In the genomic region with DNA sequence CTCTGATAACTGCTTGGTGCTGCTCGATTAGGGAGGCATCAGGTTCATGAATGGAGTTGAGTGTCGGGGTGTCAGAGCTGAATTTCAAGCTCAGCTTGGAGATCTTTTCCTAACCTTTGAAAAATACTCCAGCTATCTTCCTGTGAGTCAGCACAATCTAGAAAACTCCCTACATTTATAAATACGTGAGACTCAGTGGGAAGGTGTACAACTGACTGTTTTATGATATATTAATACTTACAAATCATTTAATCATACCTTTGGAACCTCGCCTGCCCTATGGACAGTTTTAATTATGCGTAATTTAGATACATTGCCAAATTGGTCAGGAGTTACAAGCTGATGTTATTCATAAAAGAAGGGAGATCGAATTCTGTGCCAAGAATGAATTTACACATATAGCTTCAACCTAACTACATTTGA, we compare ENCODE assay signal across 8 cellular contexts. TPM values are rescaled to one million over a fixed set of nuclear protein-coding genes. Genes with fewer than 3 reads are reported as not detected.
DNase-seq lines count a peak whose midpoint lies in the region; ATAC-seq, FAIRE-seq and TF ChIP-seq lines count a peak whose summit lies in the region.

No MANE protein-coding gene starts in this region.

- peak overlapping the region; percentile 87 for H3K4me3 ChIP-seq in cardiac muscle cell
- peak overlapping the region; percentile 77 to 91 (median 89) for H3K4me3 ChIP-seq in thyroid gland (replicated peaks in 1 of 3)

- ATAC-seq in Right ventricle myocardium inferior = no peak
- no peak for ATAC-seq in activated naive CD8-positive, alpha-beta T cell treated with anti-CD3 and anti-CD28 coated beads, Interleukin-2, amount 10 ng/mL, durations not matched to agents 7 days and 5 days (ENCODE audit: low read depth)
- peak; percentile 23 for ATAC-seq in left colon

- no peak for TF ChIP-seq POLR2A in thyroid gland (IDR thresholded peaks at IDR 0.05)
- no peak for TF ChIP-seq POLR2A in GM12892 (IDR thresholded peaks at IDR 0.05; ENCODE audit: low read depth, low read length)

- H3K27me3 ChIP-seq in cardiac muscle cell (no peaks in the 10 kb centered on the region), thyroid gland (no peaks in the 10 kb centered on the region)

- intact Hi-C loops in Right ventricle myocardium inferior (cut with DNase I) (loop anchor here (10.0 kb wide), 1 partner anchor 542 kb away; the partner anchor contains the start of genes GOLT1B and RECQL), left colon (cut with DNase I, micrococcal nuclease) (no loop called here), thyroid gland (cut with DNase I) (no loop called here)

- WGBS in thyroid gland, 2 donors = 28 to 35% methylated on average over 6 of the region's 6 CpGs

- H3K36me3 Mint-ChIP-seq in activated naive CD8-positive, alpha-beta T cell treated with anti-CD3 and anti-CD28 coated beads, Interleukin-2, amount 10 ng/mL, durations not matched to agents 7 days and 5 days = peaks cover 13% of the 10 kb centered on the region

- peak overlapping the region; percentile 85 for H3K27ac Mint-ChIP-seq in activated naive CD8-positive, alpha-beta T cell treated with anti-CD3 and anti-CD28 coated beads, Interleukin-2, amount 10 ng/mL, durations not matched to agents 7 days and 5 days

- peak overlapping the region; percentile 95 for H3K4me3 Mint-ChIP-seq in activated naive CD8-positive, alpha-beta T cell treated with anti-CD3 and anti-CD28 coated beads, Interleukin-2, amount 10 ng/mL, durations not matched to agents 7 days and 5 days

- H3K4me1 ChIP-seq in cardiac muscle cell (ENCODE audit: low read depth) (no peaks in the 10 kb centered on the region), thyroid gland (peaks cover 4 to 14% of the 10 kb centered on the region in 2 donors)

- no peaks in the 10 kb centered on the region for H3K27me3 Mint-ChIP-seq in activated naive CD8-positive, alpha-beta T cell treated with anti-CD3 and anti-CD28 coated beads, Interleukin-2, amount 10 ng/mL, durations not matched to agents 7 days and 5 days

- POLR2A ChIA-PET in activated naive CD8-positive, alpha-beta T cell treated with anti-CD3 and anti-CD28 coated beads, Interleukin-2, amount 10 ng/mL, durations not matched to agents 7 days and 5 days (lab: Charles Lee) = no interaction called here

- no peak for FAIRE-seq in GM12892 (lab: Jason Lieb, UNC)

- no peaks in the 10 kb centered on the region for H3K9me3 ChIP-seq in cardiac muscle cell (ENCODE audit: low read depth)
- no peaks in the 10 kb centered on the region for H3K9me3 ChIP-seq in thyroid gland

- H3K4me1 Mint-ChIP-seq in activated naive CD8-positive, alpha-beta T cell treated with anti-CD3 and anti-CD28 coated beads, Interleukin-2, amount 10 ng/mL, durations not matched to agents 7 days and 5 days = peaks cover 25% of the 10 kb centered on the region

- H3K27ac ChIP-seq in cardiac muscle cell (peak overlapping the region; percentile 76), thyroid gland (peak overlapping the region in 2 of 3 donors; percentile 81 to 84)

- peak in 1 of 2 donors; percentile 3 for DNase-seq in cardiac muscle cell (ENCODE audit: low read depth in 1 of 2, low spot score in 1 of 2)
- no peak for DNase-seq in Right ventricle myocardium inferior (ENCODE audit: missing footprints)
- DNase-seq in activated naive CD8-positive, alpha-beta T cell treated with anti-CD3 and anti-CD28 coated beads, Interleukin-2, amount 10 ng/mL, durations not matched to agents 7 days and 5 days = no peak
- DNase-seq in left colon = no peak
- DNase-seq in thyroid gland = no peak
- DNase-seq in GM12892 (ENCODE audit: insufficient read length) = no peak
- no peak for DNase-seq in NCI-H2171 treated with DMSO at 0.1 percent for 48 hours (lab: John Stamatoyannopoulos, UW)
- DNase-seq in NCI-H748 treated with DMSO at 0.1 percent for 48 hours (lab: John Stamatoyannopoulos, UW) = no peak

- no peaks in the 10 kb centered on the region for H3K9me3 Mint-ChIP-seq in activated naive CD8-positive, alpha-beta T cell treated with anti-CD3 and anti-CD28 coated beads, Interleukin-2, amount 10 ng/mL, durations not matched to agents 7 days and 5 days

- H3K36me3 ChIP-seq in cardiac muscle cell (no peaks in the 10 kb centered on the region), thyroid gland (no peaks in the 10 kb centered on the region)

- TF ChIP-seq CTCF in cardiac muscle cell (IDR thresholded peaks at IDR 0.05; ENCODE audit: low read depth, low read length) (no peak), thyroid gland (IDR thresholded peaks at IDR 0.05) (no peak)

RNA-seq across cellular contexts. Expression of gene CMAS, which starts 1.0 kb away (rescaled TPM):
- total RNA-seq in cardiac muscle cell = 26.1 and 32.7 TPM in 2 replicates
- 76.0 and 82.7 TPM in 2 replicates for polyA plus RNA-seq in cardiac muscle cell
- 34.6 TPM for total RNA-seq in Right ventricle myocardium inferior
- total RNA-seq in activated naive CD8-positive, alpha-beta T cell treated with anti-CD3 and anti-CD28 coated beads, Interleukin-2, amount 10 ng/mL, durations not matched to agents 7 days and 5 days = 10 to 100 TPM; 33.9 to 34.4 TPM
- total RNA-seq in left colon = 100 to 1,000 TPM; 139 to 144 TPM
- 10 to 100 TPM; 24.1 to 32.7 (median 26.3) TPM for total RNA-seq in thyroid gland
- polyA plus RNA-seq in GM12892 (2012; ENCODE audit: missing spikeins) = 42.8 TPM
